In genomic region chr15:56241374-56242085, GRCh38 we compare ENCODE assay signal across 9 cellular contexts. TPM values are rescaled to one million over a fixed set of nuclear protein-coding genes. Genes with fewer than 3 reads are reported as not detected.
DNase-seq lines count a peak whose midpoint lies in the region; ATAC-seq and TF ChIP-seq lines count a peak whose summit lies in the region.
"Had no signal": no experiment of that assay in that cellular context is flagged by ENCODE, and none has a peak within 500 bp of the region (broad histone marks: within the 10 kb centered on the region; RNA-seq: fewer than 3 reads in every experiment).

No MANE protein-coding gene starts in this region.

- no peaks in the 10 kb centered on the region for H4K20me1 ChIP-seq in KMS-11 (ENCODE audit: insufficient read depth)

- no peaks in the 10 kb centered on the region for H3K9me3 Mint-ChIP-seq in CD8-positive, alpha-beta memory T cell
- H3K9me3 Mint-ChIP-seq in naive thymus-derived CD8-positive, alpha-beta T cell: no peaks in the 10 kb centered on the region

- no peak for TF ChIP-seq CTCF in KMS-11 (conservative IDR thresholded peaks at IDR 0.05; ENCODE audit: low read depth, low read length)
- no peak for TF ChIP-seq CTCF in cardiac fibroblast (IDR thresholded peaks at IDR 0.05; ENCODE audit: low read depth, low read length)
- no peak for TF ChIP-seq CTCF in GM13977 (IDR thresholded peaks at IDR 0.05; ENCODE audit: extremely low read depth, insufficient read depth, missing control alignments)

- no peak for DNase-seq in CD8-positive, alpha-beta memory T cell
- DNase-seq in cardiac fibroblast (ENCODE audit: low read depth in 2 of 2): peak in 1 of 2 donors; percentile 25
- no peak for DNase-seq in naive thymus-derived CD8-positive, alpha-beta T cell
- no peak for DNase-seq in COLO668 (lab: John Stamatoyannopoulos, UW; ENCODE audit: unreplicated experiment)
- DNase-seq in GM13977 (ENCODE audit: low spot score): no peak
- DNase-seq in CD1c-positive myeloid dendritic cell (ENCODE audit: extremely low spot score): no peak
- DNase-seq: SHP77 treated with DMSO at 0.1 percent for 48 hours had no signal

- CTCF ChIA-PET in CD8-positive, alpha-beta memory T cell (lab: Charles Lee): no interaction called here

- peak overlapping the region; percentile 17 for H3K27ac ChIP-seq in CD8-positive, alpha-beta memory T cell (ENCODE audit: low read depth, low read length)
- H3K27ac ChIP-seq in KMS-11: peak overlapping the region; percentile 10; the same call in 1 of the 2 replicates

- H3K27me3 Mint-ChIP-seq in CD8-positive, alpha-beta memory T cell: no peaks in the 10 kb centered on the region
- H3K27me3 Mint-ChIP-seq in naive thymus-derived CD8-positive, alpha-beta T cell: no peaks in the 10 kb centered on the region

- no peak for ATAC-seq in naive thymus-derived CD8-positive, alpha-beta T cell
- ATAC-seq in HG03095 (IDR thresholded peaks at IDR 0.05; ENCODE audit: unreplicated experiment): no peak

- peaks cover 25% of the 10 kb centered on the region for H3K4me1 ChIP-seq in CD8-positive, alpha-beta memory T cell (ENCODE audit: insufficient read depth, low read length)
- H3K4me1 ChIP-seq in KMS-11 (ENCODE audit: low read depth, poor library complexity, severe bottlenecking): peaks cover 39% of the 10 kb centered on the region

- peak overlapping the region; percentile 33 to 82 (median 74) for H3K27ac Mint-ChIP-seq in CD8-positive, alpha-beta memory T cell
- H3K27ac Mint-ChIP-seq in naive thymus-derived CD8-positive, alpha-beta T cell: peak overlapping the region in 8 of 10 donors; percentile 11 to 97 (median 50)

- H3K27me3 ChIP-seq in CD8-positive, alpha-beta memory T cell (ENCODE audit: insufficient read depth, low read length, poor library complexity, severe bottlenecking): no peaks in the 10 kb centered on the region
- H3K27me3 ChIP-seq in KMS-11 (ENCODE audit: insufficient read depth, low read depth): no peaks in the 10 kb centered on the region

- no peak overlapping the region for H2AFZ ChIP-seq in KMS-11 (ENCODE audit: low read depth)

- peaks cover 56% of the 10 kb centered on the region for H3K79me2 ChIP-seq in KMS-11 (ENCODE audit: insufficient read depth, low read depth)

- no peaks in the 10 kb centered on the region for H3K36me3 ChIP-seq in CD8-positive, alpha-beta memory T cell (ENCODE audit: insufficient read depth, low read length)
- H3K36me3 ChIP-seq in KMS-11 (ENCODE audit: insufficient read depth): no peaks in the 10 kb centered on the region

- in situ Hi-C loops in GM13977 (cut with MboI; ENCODE audit: low pct_unique_long_range_greater_than_20kb, low sequenced_read_pairs, unreplicated experiment): no loop called here

- no peak overlapping the region for H3K4me3 ChIP-seq in CD8-positive, alpha-beta memory T cell (ENCODE audit: low read length)
- no peak overlapping the region for H3K4me3 ChIP-seq in KMS-11 (IDR thresholded peaks at IDR 0.05; ENCODE audit: insufficient read depth, low read depth, low read length)
- H3K4me3 ChIP-seq in cardiac fibroblast (replicated peaks in 1 of 2; ENCODE audit: low read depth in 2 of 2, low read length in 2 of 2): peak overlapping the region; percentile 24 to 70

- peaks cover 57 to 80% (median 71%) of the 10 kb centered on the region in 3 donors for H3K4me1 Mint-ChIP-seq in CD8-positive, alpha-beta memory T cell
- peaks cover 19 to 66% (median 56%) of the 10 kb centered on the region in 4 donors for H3K4me1 Mint-ChIP-seq in naive thymus-derived CD8-positive, alpha-beta T cell

- H3K9ac ChIP-seq in KMS-11: no peak overlapping the region; the same call in 1 of the 2 replicates

- H3K4me3 Mint-ChIP-seq in CD8-positive, alpha-beta memory T cell: peak overlapping the region; percentile 85 to 97 (median 94)
- H3K4me3 Mint-ChIP-seq in naive thymus-derived CD8-positive, alpha-beta T cell: peak overlapping the region; percentile 54 to 94 (median 80)

- H3K4me2 ChIP-seq in KMS-11: peak overlapping the region; percentile 75

- H3K36me3 Mint-ChIP-seq in CD8-positive, alpha-beta memory T cell: peaks cover 0 to 22% (median 8%) of the 10 kb centered on the region in 3 donors
- peaks cover 0 to 5% (median 0%) of the 10 kb centered on the region in 3 donors for H3K36me3 Mint-ChIP-seq in naive thymus-derived CD8-positive, alpha-beta T cell

- no peaks in the 10 kb centered on the region for H3K9me3 ChIP-seq in CD8-positive, alpha-beta memory T cell (ENCODE audit: low read length)

- POLR2A ChIA-PET in CD8-positive, alpha-beta memory T cell (lab: Charles Lee): no interaction called here
- POLR2A ChIA-PET in naive thymus-derived CD8-positive, alpha-beta T cell (lab: Charles Lee): no interaction called here

RNA-seq across cellular contexts. Expression of gene RFX7, which starts 2.1 kb away (rescaled TPM):
- total RNA-seq in CD8-positive, alpha-beta memory T cell: 10 to 100 TPM; 30.3 to 35.2 TPM
- 3.5 TPM for polyA plus RNA-seq in CD8-positive, alpha-beta memory T cell
- total RNA-seq in naive thymus-derived CD8-positive, alpha-beta T cell: 10 to 100 TPM; 34.6 to 36.0 TPM
- 1 to 10 TPM; 3.0 to 4.2 (median 3.8) TPM for polyA plus RNA-seq in naive thymus-derived CD8-positive, alpha-beta T cell

Comparison
In these comparisons a context has a peak if more than half of its experiments do, and no peak if none do; other contexts are left out.
1. H3K4me3 ChIP-seq: peak in cardiac fibroblast (2 of 2); none in CD8-positive, alpha-beta memory T cell (single experiment) and KMS-11 (single experiment).